15 cellular contexts compared by ENCODE assay signal in genomic region chr5:16461782-16462181, GRCh38. TPM values are rescaled to one million over a fixed set of nuclear protein-coding genes. Genes with fewer than 3 reads are reported as not detected.
A peak's percentile ranks its signal among the peaks of the same experiment; 100 is the strongest.
DNase-seq lines count a peak whose midpoint lies in the region; ATAC-seq and TF ChIP-seq lines count a peak whose summit lies in the region.
"Had no signal": no experiment of that assay in that cellular context is flagged by ENCODE, and none has a peak within 500 bp of the region (broad histone marks: within the 10 kb centered on the region; RNA-seq: fewer than 3 reads in every experiment).

No MANE protein-coding gene starts in this region.

- ATAC-seq in activated CD4-positive, alpha-beta T cell treated with anti-CD3 and anti-CD28 coated beads for 36 hours = no peak
- no peak for ATAC-seq in GM19455 (IDR thresholded peaks at IDR 0.05; ENCODE audit: unreplicated experiment)
- no peak for ATAC-seq in activated naive CD4-positive, alpha-beta T cell treated with anti-CD3 and anti-CD28 coated beads, Interleukin-2, amount 50 U/mL, for 72 hours
- ATAC-seq: foreskin keratinocyte had no signal

- H3K9ac ChIP-seq in fibroblast of lung (ENCODE audit: insufficient read depth, low read length) = no peak overlapping the region

- TF ChIP-seq CTCF in fibroblast of lung (conservative IDR thresholded peaks at IDR 0.05 in 1 of 2, IDR thresholded peaks at IDR 0.05 in 1 of 2; ENCODE audit: low read depth in 1 of 2, low read length in 2 of 2) = no peak

- H3K4me3 ChIP-seq in SJCRH30 = no peak overlapping the region
- H3K4me3 ChIP-seq in fibroblast of lung (replicated peaks in 1 of 4; ENCODE audit: control extremely low read depth in 1 of 4, insufficient read depth in 1 of 4, low read depth in 3 of 4, low read length in 4 of 4) = peak overlapping the region in 2 of 4 experiments; percentile 2 to 15
- no peak overlapping the region for H3K4me3 ChIP-seq in skeletal muscle cell (ENCODE audit: low read depth, low read length)
- H3K4me3 ChIP-seq: upper lobe of left lung had no signal

- peak overlapping the region; percentile 52 for H3K4me2 ChIP-seq in fibroblast of lung (ENCODE audit: extremely low read depth, insufficient read depth, low read length)

- intact Hi-C loops in activated CD4-positive, alpha-beta T cell treated with anti-CD3 and anti-CD28 coated beads for 36 hours (cut with DNase I, micrococcal nuclease) = loop anchor here (10.0 kb wide), 3 partner anchors 323 to 1657 kb away; partner anchors contain the start of gene MYO10 (in 2 of the 2)

- no peak overlapping the region for H3K4me3 Mint-ChIP-seq in activated CD4-positive, alpha-beta T cell treated with anti-CD3 and anti-CD28 coated beads for 36 hours
- H3K4me3 Mint-ChIP-seq in activated CD4-positive, alpha-beta T cell treated with anti-CD3 and anti-CD28 coated beads, Interleukin-2, amount 10 ng/mL, durations not matched to agents 7 days and 5 days = no peak overlapping the region
- H3K4me3 Mint-ChIP-seq: activated naive CD4-positive, alpha-beta T cell treated with anti-CD3 and anti-CD28 coated beads for 36 hours had no signal

- CTCF ChIA-PET in activated CD4-positive, alpha-beta T cell treated with anti-CD3 and anti-CD28 coated beads for 36 hours (lab: Charles Lee) = interaction anchor here (0.6 kb wide), 1 partner anchor 19 kb away, joined by 3 read pairs; no protein-coding TSS in a partner anchor
- CTCF ChIA-PET in activated CD4-positive, alpha-beta T cell treated with anti-CD3 and anti-CD28 coated beads, Interleukin-2, amount 10 ng/mL, durations not matched to agents 7 days and 5 days (lab: Charles Lee) = interaction anchor here (1.5 kb wide), 1 partner anchor 13 kb away, joined by 3 read pairs; no protein-coding TSS in a partner anchor

- H4K20me1 ChIP-seq in fibroblast of lung (ENCODE audit: control insufficient read depth, extremely low read depth, insufficient read depth, low read length) = no peaks in the 10 kb centered on the region

- POLR2A ChIA-PET in activated CD4-positive, alpha-beta T cell treated with anti-CD3 and anti-CD28 coated beads for 36 hours (lab: Charles Lee) = no interaction called here
- POLR2A ChIA-PET in activated CD4-positive, alpha-beta T cell treated with anti-CD3 and anti-CD28 coated beads, Interleukin-2, amount 10 ng/mL, durations not matched to agents 7 days and 5 days (lab: Charles Lee) = no interaction called here

- H3K27me3 ChIP-seq in SJCRH30 = no peaks in the 10 kb centered on the region
- H3K27me3 ChIP-seq in fibroblast of lung (ENCODE audit: control insufficient read depth, insufficient read depth, low read length) = no peaks in the 10 kb centered on the region
- H3K27me3 ChIP-seq: foreskin keratinocyte, upper lobe of left lung had no signal

- peaks cover 67% of the 10 kb centered on the region for H3K36me3 Mint-ChIP-seq in activated CD4-positive, alpha-beta T cell treated with anti-CD3 and anti-CD28 coated beads for 36 hours (ENCODE audit: low read depth)
- H3K36me3 Mint-ChIP-seq in activated CD4-positive, alpha-beta T cell treated with anti-CD3 and anti-CD28 coated beads, Interleukin-2, amount 10 ng/mL, durations not matched to agents 7 days and 5 days (ENCODE audit: low read depth) = peaks cover 60% of the 10 kb centered on the region
- peaks cover 36 to 58% of the 10 kb centered on the region in 2 donors for H3K36me3 Mint-ChIP-seq in activated naive CD4-positive, alpha-beta T cell treated with anti-CD3 and anti-CD28 coated beads, Interleukin-2, amount 50 U/mL, for 72 hours

- H3K36me3 ChIP-seq in SJCRH30 (peaks cover 5% of the 10 kb centered on the region), fibroblast of lung (ENCODE audit: control insufficient read depth, insufficient read depth, low read length) (peaks cover 9% of the 10 kb centered on the region)

- peak overlapping the region; percentile 69 for H3K27ac Mint-ChIP-seq in activated CD4-positive, alpha-beta T cell treated with anti-CD3 and anti-CD28 coated beads for 36 hours
- H3K27ac Mint-ChIP-seq in activated CD4-positive, alpha-beta T cell treated with anti-CD3 and anti-CD28 coated beads, Interleukin-2, amount 10 ng/mL, durations not matched to agents 7 days and 5 days = no peak overlapping the region
- H3K27ac Mint-ChIP-seq in activated naive CD4-positive, alpha-beta T cell treated with anti-CD3 and anti-CD28 coated beads, Interleukin-2, amount 50 U/mL, for 72 hours = no peak overlapping the region
- H3K27ac Mint-ChIP-seq: activated naive CD4-positive, alpha-beta T cell treated with anti-CD3 and anti-CD28 coated beads for 36 hours had no signal

- H2AFZ ChIP-seq in fibroblast of lung (ENCODE audit: low read length) = no peak overlapping the region

- H3K4me1 ChIP-seq in SJCRH30 (peaks cover 14% of the 10 kb centered on the region), fibroblast of lung (ENCODE audit: control insufficient read depth, extremely low read depth, insufficient read depth, low read length) (peaks cover 17% of the 10 kb centered on the region)

- DNase-seq in activated CD4-positive, alpha-beta T cell treated with anti-CD3 and anti-CD28 coated beads for 36 hours = no peak
- no peak for DNase-seq in activated CD4-positive, alpha-beta T cell treated with anti-CD3 and anti-CD28 coated beads, Interleukin-2, amount 10 ng/mL, durations not matched to agents 7 days and 5 days
- DNase-seq in SJCRH30 (peak; percentile 38 to 58), fibroblast of lung (ENCODE audit: low read depth in 2 of 2) (peak; percentile 84 to 92), skeletal muscle cell (ENCODE audit: low read depth) (peak; percentile 89), NCI-H446 (lab: John Stamatoyannopoulos, UW) (no peak)
- no peak for DNase-seq in activated naive CD4-positive, alpha-beta T cell treated with anti-CD3 and anti-CD28 coated beads, Interleukin-2, amount 50 U/mL, for 72 hours (ENCODE audit: low spot score in 2 of 2)
- DNase-seq: activated naive CD4-positive, alpha-beta T cell treated with anti-CD3 and anti-CD28 coated beads for 36 hours; foreskin keratinocyte; NCI-H345; stimulated activated CD4-positive, alpha-beta T cell treated with anti-CD3 and anti-CD28 coated beads, Interleukin-4, amount 100 ng/mL, for 4 hours; T-helper 9 cell; upper lobe of left lung had no signal

- H3K9me3 Mint-ChIP-seq in activated CD4-positive, alpha-beta T cell treated with anti-CD3 and anti-CD28 coated beads for 36 hours (ENCODE audit: low read depth) = no peaks in the 10 kb centered on the region
- no peaks in the 10 kb centered on the region for H3K9me3 Mint-ChIP-seq in activated CD4-positive, alpha-beta T cell treated with anti-CD3 and anti-CD28 coated beads, Interleukin-2, amount 10 ng/mL, durations not matched to agents 7 days and 5 days
- no peaks in the 10 kb centered on the region for H3K9me3 Mint-ChIP-seq in activated naive CD4-positive, alpha-beta T cell treated with anti-CD3 and anti-CD28 coated beads, Interleukin-2, amount 50 U/mL, for 72 hours
- H3K9me3 Mint-ChIP-seq: activated naive CD4-positive, alpha-beta T cell treated with anti-CD3 and anti-CD28 coated beads for 36 hours had no signal

- H3K27me3 Mint-ChIP-seq in activated CD4-positive, alpha-beta T cell treated with anti-CD3 and anti-CD28 coated beads for 36 hours = no peaks in the 10 kb centered on the region
- no peaks in the 10 kb centered on the region for H3K27me3 Mint-ChIP-seq in activated CD4-positive, alpha-beta T cell treated with anti-CD3 and anti-CD28 coated beads, Interleukin-2, amount 10 ng/mL, durations not matched to agents 7 days and 5 days

- peaks cover 52% of the 10 kb centered on the region for H3K79me2 ChIP-seq in fibroblast of lung (ENCODE audit: control insufficient read depth, insufficient read depth, low read length)

- H3K27ac ChIP-seq in SJCRH30 (peak overlapping the region; percentile 48), fibroblast of lung (ENCODE audit: insufficient read depth, low read length) (peak overlapping the region; percentile 52)
- H3K27ac ChIP-seq: foreskin keratinocyte, HL-60, upper lobe of left lung had no signal

- H3K4me1 Mint-ChIP-seq in activated CD4-positive, alpha-beta T cell treated with anti-CD3 and anti-CD28 coated beads for 36 hours = peaks cover 72% of the 10 kb centered on the region
- peaks cover 72% of the 10 kb centered on the region for H3K4me1 Mint-ChIP-seq in activated CD4-positive, alpha-beta T cell treated with anti-CD3 and anti-CD28 coated beads, Interleukin-2, amount 10 ng/mL, durations not matched to agents 7 days and 5 days

- H3K9me3 ChIP-seq in SJCRH30 (replicated peaks) (no peaks in the 10 kb centered on the region), fibroblast of lung (ENCODE audit: control insufficient read depth, insufficient read depth, low read depth, low read length) (no peaks in the 10 kb centered on the region)
- H3K9me3 ChIP-seq: upper lobe of left lung had no signal

RNA-seq across cellular contexts. Expression of gene ZNF622, which starts 3.8 kb away (rescaled TPM):
- total RNA-seq in activated CD4-positive, alpha-beta T cell treated with anti-CD3 and anti-CD28 coated beads for 36 hours = 10 to 100 TPM; 30.9 to 36.3 TPM
- total RNA-seq in activated CD4-positive, alpha-beta T cell treated with anti-CD3 and anti-CD28 coated beads, Interleukin-2, amount 10 ng/mL, durations not matched to agents 7 days and 5 days = 10 to 100 TPM; 28.7 to 30.9 TPM
- total RNA-seq in SJCRH30 (2014; rRNA removed; shearing (Covaris generic)) = 15.8 and 16.3 TPM in 2 replicates
- 42.6 and 45.4 TPM in 2 replicates for total RNA-seq in fibroblast of lung
- 25.4 and 27.5 TPM in 2 replicates for polyA plus RNA-seq in fibroblast of lung
- polyA plus RNA-seq in fibroblast of lung (2012) = 45.7 and 45.8 TPM in 2 replicates
- polyA minus RNA-seq in fibroblast of lung (ENCODE audit: low replicate concordance) = 2.5 and 5.5 TPM in 2 replicates
- 10 to 100 TPM; 24.4 to 37.3 TPM for total RNA-seq in activated naive CD4-positive, alpha-beta T cell treated with anti-CD3 and anti-CD28 coated beads, Interleukin-2, amount 50 U/mL, for 72 hours

Comparison
In these comparisons a context has a peak if more than half of its experiments do, and no peak if none do; other contexts are left out.
1. DNase-seq: peak in SJCRH30 (2 of 2), fibroblast of lung (2 of 2) and skeletal muscle cell (single experiment); none in activated CD4-positive, alpha-beta T cell treated with anti-CD3 and anti-CD28 coated beads for 36 hours (single experiment), activated CD4-positive, alpha-beta T cell treated with anti-CD3 and anti-CD28 coated beads, Interleukin-2, amount 10 ng/mL, durations not matched to agents 7 days and 5 days (single experiment), NCI-H446 (0 of 2) and activated naive CD4-positive, alpha-beta T cell treated with anti-CD3 and anti-CD28 coated beads, Interleukin-2, amount 50 U/mL, for 72 hours (0 of 2).